In genomic region chr9:37700131-37700530, GRCh38 we compare ENCODE assay signal across 23 cellular contexts. TPM values are rescaled to one million over a fixed set of nuclear protein-coding genes. Genes with fewer than 3 reads are reported as not detected.
"Had no signal": no experiment of that assay in that cellular context is flagged by ENCODE, and none has a peak within 500 bp of the region (broad histone marks: within the 10 kb centered on the region; RNA-seq: fewer than 3 reads in every experiment).

No MANE protein-coding gene starts in this region.

- H3K27me3 ChIP-seq: right atrium auricular region, tibial nerve, upper lobe of left lung, uterus had no signal

- H3K36me3 ChIP-seq: esophagus squamous epithelium, left lung, prostate gland, right atrium auricular region, spleen, thoracic aorta, tibial nerve, upper lobe of left lung, uterus had no signal

- ATAC-seq: effector memory CD8-positive, alpha-beta T cell; left lung; naive thymus-derived CD4-positive, alpha-beta T cell; sciatic nerve; stimulated activated naive B cell treated with anti-CD40 and anti-IgM and Interleukin-4, amounts not matched to agents 10 μg/mL and 1 μg/mL and 100 μg/mL, for 72 hours had no signal

- DNase-seq: cortex of kidney; effector memory CD8-positive, alpha-beta T cell; erythroblast; esophagus squamous epithelium; foreskin melanocyte; hypothalamus; left lung; mesendoderm; midbrain; naive thymus-derived CD4-positive, alpha-beta T cell; nucleus accumbens; spleen; stimulated activated CD4-positive, alpha-beta T cell treated with anti-CD3 and anti-CD28 coated beads, Interleukin-4, amount 100 ng/mL, for 4 hours; stimulated activated naive B cell treated with anti-CD40 and anti-IgM and Interleukin-4, amounts not matched to agents 10 μg/mL and 1 μg/mL and 100 μg/mL, for 72 hours; upper lobe of left lung; uterus had no signal

- H3K4me3 Mint-ChIP-seq: effector memory CD8-positive, alpha-beta T cell; naive thymus-derived CD4-positive, alpha-beta T cell; nephron; stimulated activated naive B cell treated with anti-CD40 and anti-IgM and Interleukin-4, amounts not matched to agents 10 μg/mL and 1 μg/mL and 100 μg/mL, for 72 hours; stimulated activated naive CD8-positive, alpha-beta T cell treated with anti-CD3 and anti-CD28 coated beads, Interleukin-15, Interleukin-2, amounts not matched to agents 100 ng/mL and 50 ng/mL, for 24 hours had no signal

- H3K9me3 Mint-ChIP-seq: effector memory CD8-positive, alpha-beta T cell; nephron; stimulated activated naive CD8-positive, alpha-beta T cell treated with anti-CD3 and anti-CD28 coated beads, Interleukin-15, Interleukin-2, amounts not matched to agents 100 ng/mL and 50 ng/mL, for 24 hours had no signal

- H3K27ac Mint-ChIP-seq: effector memory CD8-positive, alpha-beta T cell; naive thymus-derived CD4-positive, alpha-beta T cell; nephron; stimulated activated naive B cell treated with anti-CD40 and anti-IgM and Interleukin-4, amounts not matched to agents 10 μg/mL and 1 μg/mL and 100 μg/mL, for 72 hours; stimulated activated naive CD8-positive, alpha-beta T cell treated with anti-CD3 and anti-CD28 coated beads, Interleukin-15, Interleukin-2, amounts not matched to agents 100 ng/mL and 50 ng/mL, for 24 hours had no signal

- H3K36me3 Mint-ChIP-seq: naive thymus-derived CD4-positive, alpha-beta T cell had no signal

- H3K4me3 ChIP-seq: esophagus squamous epithelium, left lung, prostate gland, right atrium auricular region, spleen, thoracic aorta, tibial nerve, upper lobe of left lung, uterus had no signal

- H3K4me1 ChIP-seq: esophagus squamous epithelium, left lung, prostate gland, right atrium auricular region, spleen, tibial nerve, upper lobe of left lung, uterus had no signal

- H3K9me3 ChIP-seq: esophagus squamous epithelium, left lung, prostate gland, right atrium auricular region, spleen, thoracic aorta, tibial nerve, upper lobe of left lung, uterus had no signal

- H3K27ac ChIP-seq: esophagus squamous epithelium, left lung, prostate gland, right atrium auricular region, spleen, thoracic aorta, tibial nerve, upper lobe of left lung, uterus had no signal

RNA-seq across cellular contexts. Expression of gene FRMPD1, which starts 49.4 kb away (rescaled TPM):
- polyA plus RNA-seq: naive thymus-derived CD4-positive, alpha-beta T cell had no signal
